ENCODE assay signal across 19 cellular contexts in genomic region chr2:230953843-230954242, GRCh38. TPM values are rescaled to one million over a fixed set of nuclear protein-coding genes. Genes with fewer than 3 reads are reported as not detected.
DNase-seq lines count a peak whose midpoint lies in the region; ATAC-seq and TF ChIP-seq lines count a peak whose summit lies in the region.
"Had no signal": no experiment of that assay in that cellular context is flagged by ENCODE, and none has a peak within 500 bp of the region (broad histone marks: within the 10 kb centered on the region; RNA-seq: fewer than 3 reads in every experiment).

No MANE protein-coding gene starts in this region.

- peaks cover 3% of the 10 kb centered on the region for H3K36me3 Mint-ChIP-seq in activated T-helper 2 cell treated with anti-CD3 and anti-CD28 coated beads, Interferon-gamma antibody, Interleukin-2, Interleukin-4, amounts not matched to agents 10 μg/mL and 5 μg/mL and 100 μg/mL, durations not matched to agents 14 hours and 24 hours and 36 hours (ENCODE audit: low read depth)
- H3K36me3 Mint-ChIP-seq in glutamatergic neuron (ENCODE audit: unreplicated experiment): no peaks in the 10 kb centered on the region
- H3K36me3 Mint-ChIP-seq: activated naive CD4-positive, alpha-beta T cell treated with anti-CD3 and anti-CD28 coated beads, Interleukin-2, amount 10 ng/mL, durations not matched to agents 7 days and 5 days had no signal

- H3K4me1 Mint-ChIP-seq in activated T-helper 2 cell treated with anti-CD3 and anti-CD28 coated beads, Interferon-gamma antibody, Interleukin-2, Interleukin-4, amounts not matched to agents 10 μg/mL and 5 μg/mL and 100 μg/mL, durations not matched to agents 14 hours and 24 hours and 36 hours (ENCODE audit: low read depth): peaks cover 44% of the 10 kb centered on the region
- H3K4me1 Mint-ChIP-seq in glutamatergic neuron (ENCODE audit: low read depth, unreplicated experiment): no peaks in the 10 kb centered on the region

- ATAC-seq in GM21529 (IDR thresholded peaks at IDR 0.05; ENCODE audit: unreplicated experiment) (peak; percentile 23), HG03460 (IDR thresholded peaks at IDR 0.05; ENCODE audit: unreplicated experiment) (peak; percentile 35), right cardiac atrium (no peak)

- intact Hi-C loops in activated T-helper 2 cell treated with anti-CD3 and anti-CD28 coated beads, Interferon-gamma antibody, Interleukin-2, Interleukin-4, amounts not matched to agents 10 μg/mL and 5 μg/mL and 100 μg/mL, durations not matched to agents 14 hours and 24 hours and 36 hours (cut with micrococcal nuclease): no loop called here
- intact Hi-C loops in head of caudate nucleus (cut with DNase I): no loop called here
- intact Hi-C loops in right cardiac atrium (cut with DNase I): no loop called here

- H3K4me3 ChIP-seq in GM12865 (ENCODE audit: low read depth, low read length): peak overlapping the region; percentile 26
- H3K4me3 ChIP-seq in kidney epithelial cell (ENCODE audit: low read depth, low read length): no peak overlapping the region
- H3K4me3 ChIP-seq in right cardiac atrium (ENCODE audit: low read length): no peak overlapping the region

- H3K4me3 Mint-ChIP-seq in activated T-helper 2 cell treated with anti-CD3 and anti-CD28 coated beads, Interferon-gamma antibody, Interleukin-2, Interleukin-4, amounts not matched to agents 10 μg/mL and 5 μg/mL and 100 μg/mL, durations not matched to agents 14 hours and 24 hours and 36 hours (ENCODE audit: low read depth): no peak overlapping the region
- H3K4me3 Mint-ChIP-seq in glutamatergic neuron (ENCODE audit: unreplicated experiment): no peak overlapping the region
- H3K4me3 Mint-ChIP-seq: activated CD4-positive, alpha-beta T cell treated with anti-CD3 and anti-CD28 coated beads, Interleukin-2, amount 10 ng/mL, durations not matched to agents 24 days and 14 days; activated naive CD4-positive, alpha-beta T cell treated with anti-CD3 and anti-CD28 coated beads, Interleukin-2, amount 10 ng/mL, durations not matched to agents 7 days and 5 days; CD14-positive monocyte had no signal

- DNase-seq in GM12865 (ENCODE audit: low read depth) (peak; percentile 89), kidney epithelial cell (ENCODE audit: low read depth) (peak; percentile 85), glutamatergic neuron (no peak), head of caudate nucleus (no peak), right cardiac atrium (no peak)
- DNase-seq in activated T-helper 2 cell treated with anti-CD3 and anti-CD28 coated beads, Interferon-gamma antibody, Interleukin-2, Interleukin-4, amounts not matched to agents 10 μg/mL and 5 μg/mL and 100 μg/mL, durations not matched to agents 14 hours and 24 hours and 36 hours (ENCODE audit: low spot score): no peak
- DNase-seq: activated CD4-positive, alpha-beta T cell treated with anti-CD3 and anti-CD28 coated beads, Interleukin-2, amount 10 ng/mL, durations not matched to agents 24 days and 14 days; activated naive CD4-positive, alpha-beta T cell treated with anti-CD3 and anti-CD28 coated beads, Interleukin-2, amount 10 ng/mL, durations not matched to agents 7 days and 5 days; caudate nucleus; H7; hippocampal formation; stimulated activated naive CD4-positive, alpha-beta T cell treated with Interleukin-2 at 50 U/mL for 16 hours had no signal

- no peak overlapping the region for H3K27ac ChIP-seq in right cardiac atrium (ENCODE audit: low read length)
- H3K27ac ChIP-seq: epithelial cell of prostate had no signal

- H3K9me3 ChIP-seq in right cardiac atrium (ENCODE audit: control insufficient read depth, low read length): no peaks in the 10 kb centered on the region

- no peaks in the 10 kb centered on the region for H3K36me3 ChIP-seq in kidney epithelial cell (ENCODE audit: control insufficient read depth, insufficient read depth, low read length)

- TF ChIP-seq CTCF in GM12865 (IDR thresholded peaks at IDR 0.05; ENCODE audit: insufficient read depth, low read depth, low read length, missing control alignments): no peak
- TF ChIP-seq CTCF in kidney epithelial cell (IDR thresholded peaks at IDR 0.05; ENCODE audit: insufficient read depth, low read length, poor library complexity, severe bottlenecking): no peak
- no peak for TF ChIP-seq CTCF in glutamatergic neuron (IDR thresholded peaks at IDR 0.05; ENCODE audit: partially characterized antibody, unreplicated experiment)

- peaks cover 45% of the 10 kb centered on the region for H3K27me3 Mint-ChIP-seq in activated T-helper 2 cell treated with anti-CD3 and anti-CD28 coated beads, Interferon-gamma antibody, Interleukin-2, Interleukin-4, amounts not matched to agents 10 μg/mL and 5 μg/mL and 100 μg/mL, durations not matched to agents 14 hours and 24 hours and 36 hours (ENCODE audit: low read depth)
- H3K27me3 Mint-ChIP-seq in glutamatergic neuron (ENCODE audit: unreplicated experiment): peaks cover 4% of the 10 kb centered on the region

- peaks cover 3% of the 10 kb centered on the region for H3K27me3 ChIP-seq in kidney epithelial cell (ENCODE audit: control insufficient read depth, insufficient read depth, low read length)
- no peaks in the 10 kb centered on the region for H3K27me3 ChIP-seq in right cardiac atrium (ENCODE audit: control insufficient read depth, insufficient read depth)

- no peaks in the 10 kb centered on the region for H3K9me3 Mint-ChIP-seq in activated T-helper 2 cell treated with anti-CD3 and anti-CD28 coated beads, Interferon-gamma antibody, Interleukin-2, Interleukin-4, amounts not matched to agents 10 μg/mL and 5 μg/mL and 100 μg/mL, durations not matched to agents 14 hours and 24 hours and 36 hours
- peaks cover 1% of the 10 kb centered on the region for H3K9me3 Mint-ChIP-seq in glutamatergic neuron (ENCODE audit: unreplicated experiment)
- H3K9me3 Mint-ChIP-seq: activated CD4-positive, alpha-beta T cell treated with anti-CD3 and anti-CD28 coated beads, Interleukin-2, amount 10 ng/mL, durations not matched to agents 24 days and 14 days; activated naive CD4-positive, alpha-beta T cell treated with anti-CD3 and anti-CD28 coated beads, Interleukin-2, amount 10 ng/mL, durations not matched to agents 7 days and 5 days had no signal

- H3K27ac Mint-ChIP-seq in activated T-helper 2 cell treated with anti-CD3 and anti-CD28 coated beads, Interferon-gamma antibody, Interleukin-2, Interleukin-4, amounts not matched to agents 10 μg/mL and 5 μg/mL and 100 μg/mL, durations not matched to agents 14 hours and 24 hours and 36 hours: no peak overlapping the region
- H3K27ac Mint-ChIP-seq in glutamatergic neuron (ENCODE audit: unreplicated experiment): no peak overlapping the region
- H3K27ac Mint-ChIP-seq: activated naive CD4-positive, alpha-beta T cell treated with anti-CD3 and anti-CD28 coated beads, Interleukin-2, amount 10 ng/mL, durations not matched to agents 7 days and 5 days; CD14-positive monocyte had no signal

- H3K4me1 ChIP-seq in right cardiac atrium (ENCODE audit: control insufficient read depth, insufficient read depth, low read length): no peaks in the 10 kb centered on the region

- 75% methylated on average over 9 of the region's 9 CpGs for WGBS in right cardiac atrium

RNA-seq across cellular contexts. Expression of gene GPR55, which starts 28.8 kb away (rescaled TPM):
- not detected in 2 replicates for total RNA-seq in kidney epithelial cell
- 0.57 and 0.78 TPM in 2 replicates for total RNA-seq in activated T-helper 2 cell treated with anti-CD3 and anti-CD28 coated beads, Interferon-gamma antibody, Interleukin-2, Interleukin-4, amounts not matched to agents 10 μg/mL and 5 μg/mL and 100 μg/mL, durations not matched to agents 14 hours and 24 hours and 36 hours
- total RNA-seq in glutamatergic neuron (ENCODE audit: unreplicated experiment): not detected
- under 1 TPM in 2 of 4 donors, not detected in 2; 0.18 to 0.20 TPM for total RNA-seq in right cardiac atrium
- not detected for polyA plus RNA-seq in right cardiac atrium
- total RNA-seq: H7, LHCN-M2, lung microvascular endothelial cell, osteocyte had no signal

RNA-seq across cellular contexts. Expression of gene SPATA3, which starts 42.1 kb away (rescaled TPM):
- not detected in 2 replicates for total RNA-seq in kidney epithelial cell
- not detected in 2 replicates for total RNA-seq in activated T-helper 2 cell treated with anti-CD3 and anti-CD28 coated beads, Interferon-gamma antibody, Interleukin-2, Interleukin-4, amounts not matched to agents 10 μg/mL and 5 μg/mL and 100 μg/mL, durations not matched to agents 14 hours and 24 hours and 36 hours
- not detected for total RNA-seq in glutamatergic neuron (ENCODE audit: unreplicated experiment)
- not detected for total RNA-seq in right cardiac atrium
- not detected for polyA plus RNA-seq in right cardiac atrium
- total RNA-seq: activated CD4-positive, alpha-beta T cell treated with anti-CD3 and anti-CD28 coated beads, Interleukin-2, amount 10 ng/mL, durations not matched to agents 24 days and 14 days; H7; LHCN-M2; lung microvascular endothelial cell; osteocyte had no signal
- polyA plus RNA-seq: CD14-positive monocyte had no signal

Comparison
In these comparisons a context has a peak if more than half of its experiments do, and no peak if none do; other contexts are left out.
1. DNase-seq: peak in GM12865 (single experiment) and kidney epithelial cell (single experiment); none in activated T-helper 2 cell treated with anti-CD3 and anti-CD28 coated beads, Interferon-gamma antibody, Interleukin-2, Interleukin-4, amounts not matched to agents 10 μg/mL and 5 μg/mL and 100 μg/mL, durations not matched to agents 14 hours and 24 hours and 36 hours (single experiment), glutamatergic neuron (single experiment), head of caudate nucleus (0 of 42) and right cardiac atrium (0 of 3).
2. ATAC-seq: peak in GM21529 (single experiment) and HG03460 (single experiment); none in right cardiac atrium (0 of 2).